In genomic region chr1:2043886-2044285, GRCh38 we compare ENCODE assay signal across 1 cellular context.
TF ChIP-seq lines count a peak whose summit lies in the region.

No MANE protein-coding gene starts in this region.

TF ChIP-seq in H1, 55 proteins besides CTCF, POLR2A, EP300 and RAD21:
- TF ChIP-seq BRCA1 (IDR thresholded peaks at IDR 0.05; ENCODE audit: low read depth, low read length) (no peak), FOSL1 (IDR thresholded peaks at IDR 0.05; ENCODE audit: insufficient read depth, low read depth, low read length) (no peak), TEAD4 (IDR thresholded peaks at IDR 0.05; ENCODE audit: low read depth, low read length) (no peak), RXRA (IDR thresholded peaks at IDR 0.05; ENCODE audit: insufficient read depth, low read depth, low read length) (no peak), CHD7 (IDR thresholded peaks at IDR 0.05; ENCODE audit: insufficient replicate concordance, low read length) (no peak), GABPA (IDR thresholded peaks at IDR 0.05; ENCODE audit: borderline replicate concordance, insufficient read depth, low read length) (no peak), CBX5 (IDR thresholded peaks at IDR 0.05; ENCODE audit: low read depth, low read length) (no peak), KDM4A (IDR thresholded peaks at IDR 0.05; ENCODE audit: low read depth, low read length, severe bottlenecking) (no peak), BACH1 (IDR thresholded peaks at IDR 0.05; ENCODE audit: low read length) (no peak), POLR2AphosphoS5 (IDR thresholded peaks at IDR 0.05; ENCODE audit: low read depth, low read length) (no peak), NANOG (IDR thresholded peaks at IDR 0.05; ENCODE audit: insufficient read depth, low read depth, low read length, poor library complexity, severe bottlenecking) (no peak), TBP (IDR thresholded peaks at IDR 0.05; ENCODE audit: low read depth, low read length) (no peak), CHD2 (IDR thresholded peaks at IDR 0.05; ENCODE audit: low read length) (no peak), KDM1A (IDR thresholded peaks at IDR 0.05; ENCODE audit: borderline replicate concordance, low read length) (no peak), MAFK (IDR thresholded peaks at IDR 0.05; ENCODE audit: low read depth, low read length) (no peak), TCF12 (IDR thresholded peaks at IDR 0.05; ENCODE audit: low read depth, low read length) (no peak), EZH2 (IDR thresholded peaks at IDR 0.05; ENCODE audit: low read depth, low read length, severe bottlenecking) (no peak), YY1 (IDR thresholded peaks at IDR 0.05; ENCODE audit: low read depth, low read length) (no peak)
